Comparison of ENCODE assay signal across 1 cellular context in the genomic region with DNA sequence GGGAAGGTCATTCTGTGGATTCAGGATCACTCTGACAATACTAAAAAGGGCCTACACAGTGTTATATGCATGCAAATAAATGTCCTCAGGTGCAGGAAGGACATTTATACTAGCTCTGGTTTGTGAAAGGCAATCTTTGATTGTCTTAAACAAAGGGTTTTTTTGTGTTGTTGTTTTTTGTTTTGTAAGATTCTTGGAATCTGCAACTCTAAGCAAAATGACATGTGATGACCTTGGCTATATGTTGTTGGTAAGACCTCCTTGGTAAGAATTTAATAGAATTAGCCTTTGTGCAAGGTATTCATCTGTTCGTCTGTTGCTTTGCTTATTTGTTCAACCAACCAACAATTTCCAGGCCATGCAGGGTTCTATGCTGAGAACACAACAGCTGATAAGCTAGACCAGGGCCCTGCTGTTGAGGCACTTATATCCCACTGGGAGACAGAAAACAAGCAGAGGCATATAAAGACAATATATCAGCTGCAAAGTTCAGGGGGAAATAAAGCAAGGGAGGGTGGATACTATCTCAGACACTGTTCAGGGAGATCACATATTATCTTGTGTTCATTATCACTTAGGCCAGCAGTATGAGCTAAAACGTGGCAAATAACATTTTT.
TF ChIP-seq lines count a peak whose summit lies in the region.

No MANE protein-coding gene starts in this region.

TF ChIP-seq in HepG2, 621 proteins besides CTCF, POLR2A, EP300 and RAD21:
- TF ChIP-seq, protein P1, sequence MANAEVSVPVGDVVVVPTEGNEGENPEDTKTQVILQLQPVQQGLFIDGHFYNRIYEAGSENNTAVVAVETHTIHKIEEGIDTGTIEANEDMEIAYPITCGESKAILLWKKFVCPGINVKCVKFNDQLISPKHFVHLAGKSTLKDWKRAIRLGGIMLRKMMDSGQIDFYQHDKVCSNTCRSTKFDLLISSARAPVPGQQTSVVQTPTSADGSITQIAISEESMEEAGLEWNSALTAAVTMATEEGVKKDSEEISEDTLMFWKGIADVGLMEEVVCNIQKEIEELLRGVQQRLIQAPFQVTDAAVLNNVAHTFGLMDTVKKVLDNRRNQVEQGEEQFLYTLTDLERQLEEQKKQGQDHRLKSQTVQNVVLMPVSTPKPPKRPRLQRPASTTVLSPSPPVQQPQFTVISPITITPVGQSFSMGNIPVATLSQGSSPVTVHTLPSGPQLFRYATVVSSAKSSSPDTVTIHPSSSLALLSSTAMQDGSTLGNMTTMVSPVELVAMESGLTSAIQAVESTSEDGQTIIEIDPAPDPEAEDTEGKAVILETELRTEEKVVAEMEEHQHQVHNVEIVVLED (CRISPR knock-in tag; IDR thresholded peaks at IDR 0.05; ENCODE audit: borderline replicate concordance): no peak
- TF ChIP-seq ZNF552 (CRISPR knock-in tag; IDR thresholded peaks at IDR 0.05; ENCODE audit: borderline replicate concordance) (no peak), ZNF12 (CRISPR knock-in tag; IDR thresholded peaks at IDR 0.05) (no peak), MAFF (IDR thresholded peaks at IDR 0.05; ENCODE audit: low read depth, low read length) (peak; percentile 28; the same call in 1 of the 2 replicates), MAFK (conservative IDR thresholded peaks at IDR 0.05 in 1 of 2, IDR thresholded peaks at IDR 0.05 in 1 of 2; ENCODE audit: low read length in 2 of 2) (peak; percentile 18 to 42; a peak in 3 of 4 replicates), ADNP (CRISPR knock-in tag; IDR thresholded peaks at IDR 0.05) (no peak), TEAD3 (CRISPR knock-in tag; optimal IDR thresholded peaks at IDR 0.05; ENCODE audit: borderline replicate concordance) (no peak)
- TF ChIP-seq, protein P2, sequence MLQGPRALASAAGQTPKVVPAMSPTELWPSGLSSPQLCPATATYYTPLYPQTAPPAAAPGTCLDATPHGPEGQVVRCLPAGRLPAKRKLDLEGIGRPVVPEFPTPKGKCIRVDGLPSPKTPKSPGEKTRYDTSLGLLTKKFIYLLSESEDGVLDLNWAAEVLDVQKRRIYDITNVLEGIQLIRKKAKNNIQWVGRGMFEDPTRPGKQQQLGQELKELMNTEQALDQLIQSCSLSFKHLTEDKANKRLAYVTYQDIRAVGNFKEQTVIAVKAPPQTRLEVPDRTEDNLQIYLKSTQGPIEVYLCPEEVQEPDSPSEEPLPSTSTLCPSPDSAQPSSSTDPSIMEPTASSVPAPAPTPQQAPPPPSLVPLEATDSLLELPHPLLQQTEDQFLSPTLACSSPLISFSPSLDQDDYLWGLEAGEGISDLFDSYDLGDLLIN (CRISPR knock-in tag; IDR thresholded peaks at IDR 0.05; ENCODE audit: borderline replicate concordance): no peak
- TF ChIP-seq, protein P3, sequence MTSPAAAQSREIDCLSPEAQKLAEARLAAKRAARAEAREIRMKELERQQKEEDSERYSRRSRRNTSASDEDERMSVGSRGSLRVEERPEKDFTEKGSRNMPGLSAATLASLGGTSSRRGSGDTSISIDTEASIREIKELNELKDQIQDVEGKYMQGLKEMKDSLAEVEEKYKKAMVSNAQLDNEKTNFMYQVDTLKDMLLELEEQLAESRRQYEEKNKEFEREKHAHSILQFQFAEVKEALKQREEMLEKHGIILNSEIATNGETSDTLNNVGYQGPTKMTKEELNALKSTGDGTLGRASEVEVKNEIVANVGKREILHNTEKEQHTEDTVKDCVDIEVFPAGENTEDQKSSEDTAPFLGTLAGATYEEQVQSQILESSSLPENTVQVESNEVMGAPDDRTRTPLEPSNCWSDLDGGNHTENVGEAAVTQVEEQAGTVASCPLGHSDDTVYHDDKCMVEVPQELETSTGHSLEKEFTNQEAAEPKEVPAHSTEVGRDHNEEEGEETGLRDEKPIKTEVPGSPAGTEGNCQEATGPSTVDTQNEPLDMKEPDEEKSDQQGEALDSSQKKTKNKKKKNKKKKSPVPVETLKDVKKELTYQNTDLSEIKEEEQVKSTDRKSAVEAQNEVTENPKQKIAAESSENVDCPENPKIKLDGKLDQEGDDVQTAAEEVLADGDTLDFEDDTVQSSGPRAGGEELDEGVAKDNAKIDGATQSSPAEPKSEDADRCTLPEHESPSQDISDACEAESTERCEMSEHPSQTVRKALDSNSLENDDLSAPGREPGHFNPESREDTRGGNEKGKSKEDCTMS (CRISPR knock-in tag; conservative IDR thresholded peaks at IDR 0.05): no peak
